In genomic region chr14:63470877-63471565, GRCh38 we compare ENCODE assay signal across 8 cellular contexts.
A peak's percentile ranks its signal among the peaks of the same experiment; 100 is the strongest.
DNase-seq lines count a peak whose midpoint lies in the region; ATAC-seq and TF ChIP-seq lines count a peak whose summit lies in the region.

No MANE protein-coding gene starts in this region.

- no peak for TF ChIP-seq CTCF in foreskin fibroblast (IDR thresholded peaks at IDR 0.05; ENCODE audit: low read depth, low read length)

- intact Hi-C loops in Right ventricle myocardium inferior (cut with DNase I), result no loop called here

- in situ Hi-C loops in ACHN (cut with HindIII; ENCODE audit: low pct_ligation_motif_present, low pct_unique_long_range_greater_than_20kb, low sequenced_read_pairs), result no loop called here

- peak; percentile 61 for DNase-seq in ACHN
- DNase-seq in RPMI7951 (ENCODE audit: low read depth), result peak; percentile 46
- DNase-seq in foreskin fibroblast, result peak; percentile 47 to 71
- no peak for DNase-seq in 8988T
- no peak for DNase-seq in Right ventricle myocardium inferior (ENCODE audit: missing footprints)
- no peak for DNase-seq in SKM-1 treated with dmso at 0.1 percent for 144 hours (lab: John Stamatoyannopoulos, UW; ENCODE audit: unreplicated experiment)

- ATAC-seq in GM18867 (IDR thresholded peaks at IDR 0.05; ENCODE audit: unreplicated experiment) (peak; percentile 93), HG02981 (IDR thresholded peaks at IDR 0.05; ENCODE audit: unreplicated experiment) (peak; percentile 90), Right ventricle myocardium inferior (no peak)

- H3K4me3 ChIP-seq in foreskin fibroblast (ENCODE audit: low read depth in 1 of 2, low read length in 2 of 2), result no peak overlapping the region

Comparison
In these comparisons a context has a peak if more than half of its experiments do, and no peak if none do; other contexts are left out.
1. DNase-seq: peak in ACHN (single experiment), RPMI7951 (single experiment) and foreskin fibroblast (2 of 2); none in 8988T (single experiment), Right ventricle myocardium inferior (single experiment) and SKM-1 treated with dmso at 0.1 percent for 144 hours (single experiment).